In the genomic region with DNA sequence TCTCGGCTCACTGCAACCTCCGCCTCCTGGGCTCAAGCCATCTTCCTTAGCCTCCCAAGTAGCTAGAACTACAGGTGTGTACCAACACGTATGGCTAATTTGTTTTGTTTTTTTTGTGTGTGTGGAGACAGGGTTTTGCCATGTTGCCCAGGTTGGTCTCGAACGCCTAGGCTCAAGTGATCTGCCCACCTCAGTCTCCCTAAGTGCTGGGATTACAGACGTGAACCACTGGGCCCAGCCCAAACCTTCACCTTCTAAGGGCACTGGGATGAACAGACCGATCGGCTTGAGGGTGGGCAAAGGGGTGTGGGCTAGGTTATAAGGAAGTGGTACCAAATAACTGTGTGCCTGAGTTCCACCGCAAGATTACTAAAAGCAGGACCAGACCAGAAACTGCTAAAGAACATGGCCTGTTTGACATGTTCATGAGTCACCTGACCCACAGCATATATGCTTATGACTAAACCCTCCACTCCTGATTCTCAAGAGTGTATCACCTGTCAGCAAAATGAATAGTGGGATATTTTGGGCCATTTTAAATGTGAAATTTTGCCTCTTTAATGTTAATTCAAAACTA, we compare ENCODE assay signal across 6 cellular contexts. TPM values are rescaled to one million over a fixed set of nuclear protein-coding genes. Genes with fewer than 3 reads are reported as not detected.
DNase-seq lines count a peak whose midpoint lies in the region; ATAC-seq and TF ChIP-seq lines count a peak whose summit lies in the region.
"Had no signal": no experiment of that assay in that cellular context is flagged by ENCODE, and none has a peak within 500 bp of the region (broad histone marks: within the 10 kb centered on the region; RNA-seq: fewer than 3 reads in every experiment).

No MANE protein-coding gene starts in this region.

- intact Hi-C loops in Calu3 (cut with micrococcal nuclease; ENCODE audit: unreplicated experiment): loop anchor here (5.0 to 10.0 kb wide), 2 partner anchors 70 to 272 kb away; no protein-coding TSS in a partner anchor

- H3K27ac Mint-ChIP-seq in Calu3 (ENCODE audit: unreplicated experiment): no peak overlapping the region

- BruUV-seq in Calu3 (replicated peaks; lab: Mats Ljungman, UMichigan): TSS peak; percentile 32

- peaks cover 59% of the 10 kb centered on the region for H3K36me3 Mint-ChIP-seq in Calu3 (ENCODE audit: insufficient read depth, unreplicated experiment)

- H3K27me3 Mint-ChIP-seq in Calu3 (ENCODE audit: unreplicated experiment): no peaks in the 10 kb centered on the region

- peaks cover 41% of the 10 kb centered on the region for H3K4me1 Mint-ChIP-seq in Calu3 (ENCODE audit: low read depth, unreplicated experiment)

- TF ChIP-seq CTCF in Calu3 (IDR thresholded peaks at IDR 0.05; ENCODE audit: unreplicated experiment): no peak

- CTCF ChIA-PET in Calu3 (lab: Charles Lee): no interaction called here

- peak; percentile 56 for ATAC-seq in HG03039 (IDR thresholded peaks at IDR 0.05; ENCODE audit: unreplicated experiment)

- H3K4me3 Mint-ChIP-seq in Calu3 (ENCODE audit: low read depth, unreplicated experiment): peak overlapping the region; percentile 43

- no peak for DNase-seq in Calu3
- no peak for DNase-seq in NCI-H187 treated with DMSO at 0.1 percent for 48 hours (lab: John Stamatoyannopoulos, UW)
- DNase-seq in cortex of kidney (lab: John Stamatoyannopoulos, UW): no peak
- DNase-seq: COR-L47, NCI-H1105 treated with DMSO at 0.1 percent for 48 hours had no signal

- H3K9me3 Mint-ChIP-seq in Calu3 (ENCODE audit: low read depth, unreplicated experiment): no peaks in the 10 kb centered on the region

RNA-seq across cellular contexts. Expression of a gene that starts 8.1 kb away (rescaled TPM):
- total RNA-seq in Calu3 (2022): 110 and 114 TPM in 2 replicates

RNA-seq across cellular contexts. Expression of a gene that starts 8.2 kb away (rescaled TPM):
- 31.9 and 32.1 TPM in 2 replicates for total RNA-seq in Calu3 (2022)

RNA-seq across cellular contexts. Expression of a gene that starts 8.4 kb away (rescaled TPM):
- total RNA-seq in Calu3 (2022): 45.9 and 49.4 TPM in 2 replicates

RNA-seq across cellular contexts. Expression of a gene that starts 30.2 kb away (rescaled TPM):
- 82.7 and 85.9 TPM in 2 replicates for total RNA-seq in Calu3 (2022)

RNA-seq across cellular contexts. Expression of a gene that starts 37.9 kb away (rescaled TPM):
- total RNA-seq in Calu3 (2022): not detected in 2 replicates
